In genomic region chr14:35897616-35898111, GRCh38 we compare ENCODE assay signal across 8 cellular contexts.
DNase-seq lines count a peak whose midpoint lies in the region; ATAC-seq and FAIRE-seq lines count a peak whose summit lies in the region.
"Had no signal": no experiment of that assay in that cellular context is flagged by ENCODE, and none has a peak within 500 bp of the region (broad histone marks: within the 10 kb centered on the region; RNA-seq: fewer than 3 reads in every experiment).

No MANE protein-coding gene starts in this region.

- FAIRE-seq in frontal cortex (lab: Jason Lieb, UNC) = no peak

- ATAC-seq in GM18907 (IDR thresholded peaks at IDR 0.05; ENCODE audit: unreplicated experiment) = peak; percentile 48
- no peak for ATAC-seq in GM21515 (IDR thresholded peaks at IDR 0.05; ENCODE audit: unreplicated experiment)
- ATAC-seq in HG03457 (IDR thresholded peaks at IDR 0.05; ENCODE audit: unreplicated experiment) = no peak

- peak; percentile 40 for DNase-seq in NCI-H774 (lab: John Stamatoyannopoulos, UW)
- peak; percentile 15 to 26 for DNase-seq in frontal cortex (ENCODE audit: low spot score in 2 of 2)
- peak; percentile 90 for DNase-seq in putamen (ENCODE audit: low spot score)
- DNase-seq in AG08396 (ENCODE audit: low spot score) = no peak
- DNase-seq: CD4-positive, alpha-beta T cell had no signal
